In genomic region chr3:184419171-184419570, GRCh38 we compare ENCODE assay signal across 15 cellular contexts. TPM values are rescaled to one million over a fixed set of nuclear protein-coding genes. Genes with fewer than 3 reads are reported as not detected.
"Had no signal": no experiment of that assay in that cellular context is flagged by ENCODE, and none has a peak within 500 bp of the region (broad histone marks: within the 10 kb centered on the region; RNA-seq: fewer than 3 reads in every experiment).

No MANE protein-coding gene starts in this region.

- H3K9me3 ChIP-seq: breast epithelium, mucosa of descending colon, psoas muscle, right lobe of liver had no signal

- H3K4me1 ChIP-seq: breast epithelium, psoas muscle had no signal

- H3K4me3 Mint-ChIP-seq: activated CD4-positive, alpha-beta T cell treated with anti-CD3 and anti-CD28 coated beads, Interleukin-2, amount 10 ng/mL, durations not matched to agents 7 days and 5 days; activated T-helper 1 cell treated with anti-CD3 and anti-CD28 coated beads, Interleukin-12 subunit alpha, Interleukin-12 subunit beta, Interleukin-2, Interleukin-4 antibody, amounts not matched to agents 30 ng/mL and 10 ng/mL and 1 ng/mL, durations not matched to agents 14 hours and 24 hours and 36 hours; natural killer cell; stimulated activated naive CD8-positive, alpha-beta T cell treated with anti-CD3 and anti-CD28 coated beads, Interleukin-15, Interleukin-2, amounts not matched to agents 100 ng/mL and 50 ng/mL, for 24 hours had no signal

- H3K36me3 Mint-ChIP-seq: natural killer cell had no signal

- H3K36me3 ChIP-seq: breast epithelium, right lobe of liver had no signal

- H3K27ac ChIP-seq: breast epithelium, hepatocyte, psoas muscle, right lobe of liver had no signal

- H3K27ac Mint-ChIP-seq: activated CD4-positive, alpha-beta T cell treated with anti-CD3 and anti-CD28 coated beads, Interleukin-2, amount 10 ng/mL, durations not matched to agents 7 days and 5 days; activated T-helper 1 cell treated with anti-CD3 and anti-CD28 coated beads, Interleukin-12 subunit alpha, Interleukin-12 subunit beta, Interleukin-2, Interleukin-4 antibody, amounts not matched to agents 30 ng/mL and 10 ng/mL and 1 ng/mL, durations not matched to agents 14 hours and 24 hours and 36 hours; natural killer cell; stimulated activated naive CD8-positive, alpha-beta T cell treated with anti-CD3 and anti-CD28 coated beads, Interleukin-15, Interleukin-2, amounts not matched to agents 100 ng/mL and 50 ng/mL, for 24 hours had no signal

- H3K27me3 ChIP-seq: breast epithelium, hepatocyte, right lobe of liver had no signal

- ATAC-seq: left lobe of liver, mucosa of descending colon, natural killer cell, psoas muscle, right lobe of liver had no signal

- H3K9me3 Mint-ChIP-seq: activated CD4-positive, alpha-beta T cell treated with anti-CD3 and anti-CD28 coated beads, Interleukin-2, amount 10 ng/mL, durations not matched to agents 7 days and 5 days; activated T-helper 1 cell treated with anti-CD3 and anti-CD28 coated beads, Interleukin-12 subunit alpha, Interleukin-12 subunit beta, Interleukin-2, Interleukin-4 antibody, amounts not matched to agents 30 ng/mL and 10 ng/mL and 1 ng/mL, durations not matched to agents 14 hours and 24 hours and 36 hours; natural killer cell; stimulated activated naive CD8-positive, alpha-beta T cell treated with anti-CD3 and anti-CD28 coated beads, Interleukin-15, Interleukin-2, amounts not matched to agents 100 ng/mL and 50 ng/mL, for 24 hours had no signal

- H3K4me1 Mint-ChIP-seq: natural killer cell had no signal

- DNase-seq: activated CD4-positive, alpha-beta T cell treated with anti-CD3 and anti-CD28 coated beads, Interleukin-2, amount 10 ng/mL, durations not matched to agents 7 days and 5 days; activated CD4-positive, CD25-positive, alpha-beta regulatory T cell; activated CD8-positive, alpha-beta memory T cell treated with anti-CD3 and anti-CD28 coated beads, Interleukin-2, amount 50 U/mL, for 48 hours; mammary epithelial cell; mucosa of descending colon; natural killer cell; occipital lobe; psoas muscle; right lobe of liver had no signal

- H3K4me3 ChIP-seq: breast epithelium, hepatocyte, mucosa of descending colon, psoas muscle, right lobe of liver had no signal

RNA-seq across cellular contexts. Expression of gene CHRD, which starts 39.3 kb away (rescaled TPM):
- total RNA-seq: activated CD4-positive, alpha-beta T cell treated with anti-CD3 and anti-CD28 coated beads, Interleukin-2, amount 10 ng/mL, durations not matched to agents 7 days and 5 days; activated T-helper 1 cell treated with anti-CD3 and anti-CD28 coated beads, Interleukin-12 subunit alpha, Interleukin-12 subunit beta, Interleukin-2, Interleukin-4 antibody, amounts not matched to agents 30 ng/mL and 10 ng/mL and 1 ng/mL, durations not matched to agents 14 hours and 24 hours and 36 hours; mammary epithelial cell had no signal
- polyA plus RNA-seq: keratinocyte, mammary epithelial cell had no signal

RNA-seq across cellular contexts. Expression of gene THPO, which starts 41.2 kb away (rescaled TPM):
- total RNA-seq: activated CD4-positive, alpha-beta T cell treated with anti-CD3 and anti-CD28 coated beads, Interleukin-2, amount 10 ng/mL, durations not matched to agents 7 days and 5 days; activated T-helper 1 cell treated with anti-CD3 and anti-CD28 coated beads, Interleukin-12 subunit alpha, Interleukin-12 subunit beta, Interleukin-2, Interleukin-4 antibody, amounts not matched to agents 30 ng/mL and 10 ng/mL and 1 ng/mL, durations not matched to agents 14 hours and 24 hours and 36 hours; mammary epithelial cell; natural killer cell; occipital lobe had no signal
- polyA plus RNA-seq: keratinocyte, mammary epithelial cell had no signal
